In genomic region chr6:106527979-106528378, GRCh38 we compare ENCODE assay signal across 12 cellular contexts.
DNase-seq lines count a peak whose midpoint lies in the region; ATAC-seq and TF ChIP-seq lines count a peak whose summit lies in the region.
"Had no signal": no experiment of that assay in that cellular context is flagged by ENCODE, and none has a peak within 500 bp of the region (broad histone marks: within the 10 kb centered on the region; RNA-seq: fewer than 3 reads in every experiment).

No MANE protein-coding gene starts in this region.

- H3K4me1 Mint-ChIP-seq in T-helper 17 cell: peaks cover 45% of the 10 kb centered on the region

- ATAC-seq in T-helper 17 cell: no peak
- ATAC-seq in GM19328 (IDR thresholded peaks at IDR 0.05; ENCODE audit: unreplicated experiment): no peak
- ATAC-seq: gastroesophageal sphincter had no signal

- H3K27me3 Mint-ChIP-seq in T-helper 17 cell: no peaks in the 10 kb centered on the region

- peaks cover 15% of the 10 kb centered on the region for H3K36me3 Mint-ChIP-seq in T-helper 17 cell (ENCODE audit: low read depth)

- no peak overlapping the region for H3K4me3 ChIP-seq in fibroblast of pulmonary artery (replicated peaks; ENCODE audit: low read depth, low read length)
- H3K4me3 ChIP-seq: gastroesophageal sphincter had no signal

- no peaks in the 10 kb centered on the region for H3K9me3 ChIP-seq in T-helper 17 cell (ENCODE audit: control insufficient read depth, low read length, poor library complexity, severe bottlenecking)
- H3K9me3 ChIP-seq: gastroesophageal sphincter had no signal

- intact Hi-C loops in cardiac septum (cut with DNase I): no loop called here

- TF ChIP-seq CTCF in 22Rv1 (IDR thresholded peaks at IDR 0.05): no peak
- TF ChIP-seq CTCF in fibroblast of pulmonary artery (IDR thresholded peaks at IDR 0.05; ENCODE audit: low read length, missing control alignments): no peak

- DNase-seq in ELR (ENCODE audit: low read depth) (peak; percentile 97), T-helper 17 cell (no peak), fibroblast of pulmonary artery (ENCODE audit: low read depth) (peak; percentile 85), 8988T (no peak), foreskin melanocyte (no peak), cardiac septum (ENCODE audit: low spot score) (no peak)
- DNase-seq: activated gamma-delta T cell treated with Interleukin-2 at 50 U/mL for 16 hours, DMS153, NCI-H1436 treated with DMSO at 0.1 percent for 48 hours had no signal

- H3K4me3 Mint-ChIP-seq in T-helper 17 cell: no peak overlapping the region

- peak overlapping the region; percentile 3; the same call in 1 of the 2 replicates for H3K27ac ChIP-seq in 22Rv1
- H3K27ac ChIP-seq: gastroesophageal sphincter had no signal

- H3K27ac Mint-ChIP-seq in T-helper 17 cell: peak overlapping the region; percentile 88

Comparison
In these comparisons a context has a peak if more than half of its experiments do, and no peak if none do; other contexts are left out.
1. DNase-seq: peak in ELR (single experiment) and fibroblast of pulmonary artery (single experiment); none in T-helper 17 cell (0 of 3), 8988T (single experiment), foreskin melanocyte (single experiment) and cardiac septum (single experiment).